19 cellular contexts compared by ENCODE assay signal in genomic region chr17:5921919-5922318, GRCh38.
DNase-seq lines count a peak whose midpoint lies in the region; ATAC-seq and TF ChIP-seq lines count a peak whose summit lies in the region.
"Had no signal": no experiment of that assay in that cellular context is flagged by ENCODE, and none has a peak within 500 bp of the region (broad histone marks: within the 10 kb centered on the region; RNA-seq: fewer than 3 reads in every experiment).

No MANE protein-coding gene starts in this region.

- H3K79me2 ChIP-seq in GM23338 (replicated peaks; ENCODE audit: insufficient read depth): no peaks in the 10 kb centered on the region

- H3K4me3 Mint-ChIP-seq in GM23338: no peak overlapping the region
- no peak overlapping the region for H3K4me3 Mint-ChIP-seq in activated CD4-positive, alpha-beta T cell treated with anti-CD3 and anti-CD28 coated beads, Interleukin-2, amount 10 ng/mL, durations not matched to agents 7 days and 5 days
- H3K4me3 Mint-ChIP-seq: activated naive CD4-positive, alpha-beta T cell treated with anti-CD3 and anti-CD28 coated beads, Interleukin-2, amount 50 U/mL, for 24 hours; stimulated activated naive CD8-positive, alpha-beta T cell treated with anti-CD3 and anti-CD28 coated beads, Interleukin-15, amount 100 ng/mL, for 72 hours had no signal

- H2AFZ ChIP-seq in GM23338: no peak overlapping the region

- H3K9me2 ChIP-seq in GM23338 (ENCODE audit: insufficient read depth): peaks cover 8% of the 10 kb centered on the region

- H3K4me1 Mint-ChIP-seq in GM23338: peaks cover 20% of the 10 kb centered on the region
- no peaks in the 10 kb centered on the region for H3K4me1 Mint-ChIP-seq in activated CD4-positive, alpha-beta T cell treated with anti-CD3 and anti-CD28 coated beads, Interleukin-2, amount 10 ng/mL, durations not matched to agents 7 days and 5 days
- H3K4me1 Mint-ChIP-seq: activated naive CD4-positive, alpha-beta T cell treated with anti-CD3 and anti-CD28 coated beads, Interleukin-2, amount 50 U/mL, for 24 hours; stimulated activated naive CD8-positive, alpha-beta T cell treated with anti-CD3 and anti-CD28 coated beads, Interleukin-15, amount 100 ng/mL, for 72 hours had no signal

- TF ChIP-seq CTCF in GM23338 (conservative IDR thresholded peaks at IDR 0.05; ENCODE audit: low read depth in 2 of 2): no peak

- H3K36me3 ChIP-seq in GM23338 (ENCODE audit: insufficient read depth) (no peaks in the 10 kb centered on the region), skeletal muscle tissue (ENCODE audit: control insufficient read depth in 3 of 3, insufficient read depth in 3 of 3, low read length in 3 of 3) (no peaks in the 10 kb centered on the region)
- H3K36me3 ChIP-seq: BE2C had no signal

- H3K4me3 ChIP-seq in GM23338: no peak overlapping the region
- H3K4me3 ChIP-seq in skeletal muscle tissue (ENCODE audit: low read length in 3 of 3): no peak overlapping the region

- H3K9me3 Mint-ChIP-seq in GM23338: no peaks in the 10 kb centered on the region
- no peaks in the 10 kb centered on the region for H3K9me3 Mint-ChIP-seq in activated CD4-positive, alpha-beta T cell treated with anti-CD3 and anti-CD28 coated beads, Interleukin-2, amount 10 ng/mL, durations not matched to agents 7 days and 5 days
- H3K9me3 Mint-ChIP-seq: activated naive CD4-positive, alpha-beta T cell treated with anti-CD3 and anti-CD28 coated beads, Interleukin-2, amount 50 U/mL, for 24 hours; stimulated activated naive CD8-positive, alpha-beta T cell treated with anti-CD3 and anti-CD28 coated beads, Interleukin-15, amount 100 ng/mL, for 72 hours had no signal

- H3K36me3 Mint-ChIP-seq in GM23338 (ENCODE audit: low read depth): no peaks in the 10 kb centered on the region
- H3K36me3 Mint-ChIP-seq in activated CD4-positive, alpha-beta T cell treated with anti-CD3 and anti-CD28 coated beads, Interleukin-2, amount 10 ng/mL, durations not matched to agents 7 days and 5 days (ENCODE audit: low read depth): no peaks in the 10 kb centered on the region
- H3K36me3 Mint-ChIP-seq: activated naive CD4-positive, alpha-beta T cell treated with anti-CD3 and anti-CD28 coated beads, Interleukin-2, amount 50 U/mL, for 24 hours had no signal

- POLR2A ChIA-PET in activated CD4-positive, alpha-beta T cell treated with anti-CD3 and anti-CD28 coated beads, Interleukin-2, amount 10 ng/mL, durations not matched to agents 7 days and 5 days (lab: Charles Lee): no interaction called here

- CTCF ChIA-PET in activated CD4-positive, alpha-beta T cell treated with anti-CD3 and anti-CD28 coated beads, Interleukin-2, amount 10 ng/mL, durations not matched to agents 7 days and 5 days (lab: Charles Lee): no interaction called here

- H3K27ac ChIP-seq in GM23338 (ENCODE audit: low read depth) (no peak overlapping the region), skeletal muscle tissue (ENCODE audit: low read depth, low read length) (peak overlapping the region; percentile 49)

- H3K9ac ChIP-seq in skeletal muscle tissue (ENCODE audit: low read depth in 1 of 3, low read length in 3 of 3): no peak overlapping the region

- ATAC-seq in GM23338: no peak
- no peak for ATAC-seq in HG02763 (IDR thresholded peaks at IDR 0.05; ENCODE audit: unreplicated experiment)
- ATAC-seq: HepG2; left lobe of liver; Right ventricle myocardium inferior; stimulated activated naive CD8-positive, alpha-beta T cell treated with anti-CD3 and anti-CD28 coated beads, Interleukin-15, amount 100 ng/mL, for 72 hours had no signal

- no peaks in the 10 kb centered on the region for H3K9me3 ChIP-seq in skeletal muscle tissue (ENCODE audit: control insufficient read depth in 3 of 3, low read length in 3 of 3)
- H3K9me3 ChIP-seq: BE2C had no signal

- DNase-seq in GM23338 (ENCODE audit: low spot score) (no peak), RKO (ENCODE audit: low spot score) (peak; percentile 49), fibroblast of peridontal ligament (ENCODE audit: extremely low read depth) (peak; percentile 12), NCI-H226 (no peak)
- DNase-seq in activated CD4-positive, alpha-beta T cell treated with anti-CD3 and anti-CD28 coated beads, Interleukin-2, amount 10 ng/mL, durations not matched to agents 7 days and 5 days: no peak
- DNase-seq: activated CD4-positive, alpha-beta T cell treated with anti-CD3 and anti-CD28 coated beads for 1 hour; activated CD8-positive, alpha-beta memory T cell treated with anti-CD3 and anti-CD28 coated beads, Interleukin-2, amount 50 U/mL, for 48 hours; BE2C; DMS 273 treated with DMSO at 0.1 percent for 48 hours; NCI-H1048; NCI-H774; stimulated activated naive CD8-positive, alpha-beta T cell treated with anti-CD3 and anti-CD28 coated beads, Interleukin-15, amount 100 ng/mL, for 72 hours had no signal

- peaks cover 8% of the 10 kb centered on the region for H3K27me3 Mint-ChIP-seq in GM23338 (ENCODE audit: insufficient read depth, low read depth, poor library complexity)
- H3K27me3 Mint-ChIP-seq in activated CD4-positive, alpha-beta T cell treated with anti-CD3 and anti-CD28 coated beads, Interleukin-2, amount 10 ng/mL, durations not matched to agents 7 days and 5 days: no peaks in the 10 kb centered on the region
- H3K27me3 Mint-ChIP-seq: activated naive CD4-positive, alpha-beta T cell treated with anti-CD3 and anti-CD28 coated beads, Interleukin-2, amount 50 U/mL, for 24 hours had no signal

- H3F3A ChIP-seq in GM23338 (replicated peaks; ENCODE audit: low read depth): 0 out of 2 replicates have a peak, but pooled peaks cover 4% of the 10 kb centered on the region

- H3K4me2 ChIP-seq in GM23338: no peak overlapping the region

- H3K27me3 ChIP-seq in GM23338 (ENCODE audit: insufficient read depth) (no peaks in the 10 kb centered on the region), skeletal muscle tissue (ENCODE audit: control insufficient read depth in 3 of 3, insufficient read depth in 3 of 3, low read length in 3 of 3) (no peaks in the 10 kb centered on the region)
- H3K27me3 ChIP-seq: BE2C had no signal

- peak overlapping the region; percentile 70; the same call in 1 of the 2 replicates for H3K27ac Mint-ChIP-seq in GM23338
- no peak overlapping the region for H3K27ac Mint-ChIP-seq in activated CD4-positive, alpha-beta T cell treated with anti-CD3 and anti-CD28 coated beads, Interleukin-2, amount 10 ng/mL, durations not matched to agents 7 days and 5 days
- H3K27ac Mint-ChIP-seq: progenitor cell of endocrine pancreas; stimulated activated naive CD8-positive, alpha-beta T cell treated with anti-CD3 and anti-CD28 coated beads, Interleukin-15, amount 100 ng/mL, for 72 hours had no signal

- H3K4me1 ChIP-seq in GM23338 (ENCODE audit: insufficient read depth) (peaks cover 21% of the 10 kb centered on the region; the same call in 1 of the 2 replicates), skeletal muscle tissue (ENCODE audit: control insufficient read depth in 3 of 3, insufficient read depth in 3 of 3, low read length in 3 of 3) (no peaks in the 10 kb centered on the region)
- H3K4me1 ChIP-seq: BE2C had no signal

- no peaks in the 10 kb centered on the region for H4K20me1 ChIP-seq in GM23338 (replicated peaks; ENCODE audit: insufficient read depth)

TF ChIP-seq in GM23338, 12 proteins besides CTCF, POLR2A, EP300 and RAD21 (continues in another document):
- TF ChIP-seq EZH2 (IDR thresholded peaks at IDR 0.05; ENCODE audit: low read depth, unreplicated experiment) (no peak), POLR2AphosphoS5 (IDR thresholded peaks at IDR 0.05; ENCODE audit: low read depth) (no peak), JUNB (IDR thresholded peaks at IDR 0.05; ENCODE audit: unreplicated experiment) (no peak), NANOG (IDR thresholded peaks at IDR 0.05; ENCODE audit: borderline replicate concordance) (no peak), EZH2phosphoT487 (IDR thresholded peaks at IDR 0.05; ENCODE audit: unreplicated experiment) (no peak), ZNF114 (CRISPR knock-in tag; IDR thresholded peaks at IDR 0.05) (no peak), STAT1 (IDR thresholded peaks at IDR 0.05; ENCODE audit: unreplicated experiment) (no peak)
- TF ChIP-seq, protein P1, sequence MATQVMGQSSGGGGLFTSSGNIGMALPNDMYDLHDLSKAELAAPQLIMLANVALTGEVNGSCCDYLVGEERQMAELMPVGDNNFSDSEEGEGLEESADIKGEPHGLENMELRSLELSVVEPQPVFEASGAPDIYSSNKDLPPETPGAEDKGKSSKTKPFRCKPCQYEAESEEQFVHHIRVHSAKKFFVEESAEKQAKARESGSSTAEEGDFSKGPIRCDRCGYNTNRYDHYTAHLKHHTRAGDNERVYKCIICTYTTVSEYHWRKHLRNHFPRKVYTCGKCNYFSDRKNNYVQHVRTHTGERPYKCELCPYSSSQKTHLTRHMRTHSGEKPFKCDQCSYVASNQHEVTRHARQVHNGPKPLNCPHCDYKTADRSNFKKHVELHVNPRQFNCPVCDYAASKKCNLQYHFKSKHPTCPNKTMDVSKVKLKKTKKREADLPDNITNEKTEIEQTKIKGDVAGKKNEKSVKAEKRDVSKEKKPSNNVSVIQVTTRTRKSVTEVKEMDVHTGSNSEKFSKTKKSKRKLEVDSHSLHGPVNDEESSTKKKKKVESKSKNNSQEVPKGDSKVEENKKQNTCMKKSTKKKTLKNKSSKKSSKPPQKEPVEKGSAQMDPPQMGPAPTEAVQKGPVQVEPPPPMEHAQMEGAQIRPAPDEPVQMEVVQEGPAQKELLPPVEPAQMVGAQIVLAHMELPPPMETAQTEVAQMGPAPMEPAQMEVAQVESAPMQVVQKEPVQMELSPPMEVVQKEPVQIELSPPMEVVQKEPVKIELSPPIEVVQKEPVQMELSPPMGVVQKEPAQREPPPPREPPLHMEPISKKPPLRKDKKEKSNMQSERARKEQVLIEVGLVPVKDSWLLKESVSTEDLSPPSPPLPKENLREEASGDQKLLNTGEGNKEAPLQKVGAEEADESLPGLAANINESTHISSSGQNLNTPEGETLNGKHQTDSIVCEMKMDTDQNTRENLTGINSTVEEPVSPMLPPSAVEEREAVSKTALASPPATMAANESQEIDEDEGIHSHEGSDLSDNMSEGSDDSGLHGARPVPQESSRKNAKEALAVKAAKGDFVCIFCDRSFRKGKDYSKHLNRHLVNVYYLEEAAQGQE (IDR thresholded peaks at IDR 0.05; ENCODE audit: unreplicated experiment): no peak

Comparison
In these comparisons a context has a peak if more than half of its experiments do, and no peak if none do; other contexts are left out.
1. DNase-seq: peak in RKO (single experiment) and fibroblast of peridontal ligament (single experiment); none in GM23338 (single experiment), NCI-H226 (single experiment) and activated CD4-positive, alpha-beta T cell treated with anti-CD3 and anti-CD28 coated beads, Interleukin-2, amount 10 ng/mL, durations not matched to agents 7 days and 5 days (single experiment).